In genomic region chr19:40381321-40381720, GRCh38 we compare ENCODE assay signal across 18 cellular contexts. TPM values are rescaled to one million over a fixed set of nuclear protein-coding genes. Genes with fewer than 3 reads are reported as not detected.
DNase-seq lines count a peak whose midpoint lies in the region; ATAC-seq and TF ChIP-seq lines count a peak whose summit lies in the region.
"Had no signal": no experiment of that assay in that cellular context is flagged by ENCODE, and none has a peak within 500 bp of the region (broad histone marks: within the 10 kb centered on the region; RNA-seq: fewer than 3 reads in every experiment).

No MANE protein-coding gene starts in this region.

- H3K27me3 ChIP-seq in BE2C, result no peaks in the 10 kb centered on the region
- H3K27me3 ChIP-seq: cardiac muscle cell, gastroesophageal sphincter, stomach had no signal

- H3K9me3 ChIP-seq in BE2C, result no peaks in the 10 kb centered on the region
- no peaks in the 10 kb centered on the region for H3K9me3 ChIP-seq in T-helper 17 cell (ENCODE audit: control insufficient read depth, low read length, poor library complexity, severe bottlenecking)
- H3K9me3 ChIP-seq: gastroesophageal sphincter, lower lobe of right lung, stomach had no signal

- H3K36me3 Mint-ChIP-seq in T-helper 17 cell (ENCODE audit: low read depth), result no peaks in the 10 kb centered on the region
- H3K36me3 Mint-ChIP-seq: activated naive CD8-positive, alpha-beta T cell had no signal

- peaks cover 6% of the 10 kb centered on the region for H3K27me3 Mint-ChIP-seq in T-helper 17 cell
- H3K27me3 Mint-ChIP-seq: activated naive CD8-positive, alpha-beta T cell; naive thymus-derived CD8-positive, alpha-beta T cell had no signal

- TF ChIP-seq CTCF in BE2C (IDR thresholded peaks at IDR 0.05; ENCODE audit: low read depth, low read length) (peak; percentile 38), fibroblast of villous mesenchyme (IDR thresholded peaks at IDR 0.05; ENCODE audit: insufficient read depth, low read depth, low read length) (peak; percentile 26)

- H3K4me3 ChIP-seq in BE2C (ENCODE audit: low read depth, low read length) (no peak overlapping the region), fibroblast of villous mesenchyme (ENCODE audit: low read depth, low read length) (no peak overlapping the region)
- H3K4me3 ChIP-seq: cardiac muscle cell, gastroesophageal sphincter, lower lobe of right lung, stomach had no signal

- H3K27ac Mint-ChIP-seq in T-helper 17 cell, result peak overlapping the region; percentile 56
- H3K27ac Mint-ChIP-seq: activated CD4-positive, alpha-beta T cell treated with anti-CD3 and anti-CD28 coated beads, Interleukin-2, amount 10 ng/mL, durations not matched to agents 7 days and 5 days; activated naive CD8-positive, alpha-beta T cell had no signal

- ATAC-seq in T-helper 17 cell, result no peak
- ATAC-seq: gastroesophageal sphincter; lower lobe of right lung; naive thymus-derived CD8-positive, alpha-beta T cell had no signal

- DNase-seq in BE2C (no peak), T-helper 17 cell (no peak), fibroblast of villous mesenchyme (ENCODE audit: low read depth) (no peak), NK-92 (lab: John Stamatoyannopoulos, UW; ENCODE audit: unreplicated experiment) (no peak), DMS79 (lab: John Stamatoyannopoulos, UW) (no peak), NCI-H2171 (lab: John Stamatoyannopoulos, UW) (no peak)
- DNase-seq: activated CD4-positive, alpha-beta T cell treated with anti-CD3 and anti-CD28 coated beads, Interleukin-2, amount 10 ng/mL, durations not matched to agents 7 days and 5 days; GOT3; lower lobe of right lung; naive thymus-derived CD8-positive, alpha-beta T cell; NCI-H146; stimulated activated CD4-positive, alpha-beta T cell treated with anti-CD3 and anti-CD28 coated beads, Interleukin-12 subunit alpha, Interleukin-12 subunit beta, amount 100 ng/mL, for 4 hours; stomach; T1000 had no signal

- H3K36me3 ChIP-seq in BE2C, result peaks cover 11% of the 10 kb centered on the region

- no peak overlapping the region for H3K4me3 Mint-ChIP-seq in T-helper 17 cell
- H3K4me3 Mint-ChIP-seq: activated CD4-positive, alpha-beta T cell treated with anti-CD3 and anti-CD28 coated beads, Interleukin-2, amount 10 ng/mL, durations not matched to agents 7 days and 5 days; activated naive CD8-positive, alpha-beta T cell; naive thymus-derived CD8-positive, alpha-beta T cell had no signal

- H3K4me1 ChIP-seq in BE2C, result no peaks in the 10 kb centered on the region
- H3K4me1 ChIP-seq: gastroesophageal sphincter, lower lobe of right lung, stomach had no signal

- peaks cover 4% of the 10 kb centered on the region for H3K4me1 Mint-ChIP-seq in T-helper 17 cell
- H3K4me1 Mint-ChIP-seq: activated CD4-positive, alpha-beta T cell treated with anti-CD3 and anti-CD28 coated beads, Interleukin-2, amount 10 ng/mL, durations not matched to agents 7 days and 5 days had no signal

RNA-seq across cellular contexts. Expression of gene HIPK4, which starts 8.7 kb away (rescaled TPM):
- polyA plus RNA-seq in BE2C (2012; ENCODE audit: insufficient read depth, insufficient read length, low read depth), result not detected
- total RNA-seq in T-helper 17 cell (not detected), fibroblast of villous mesenchyme (under 0.01 TPM in 2 replicates)
- total RNA-seq: activated CD4-positive, alpha-beta T cell treated with anti-CD3 and anti-CD28 coated beads, Interleukin-2, amount 10 ng/mL, durations not matched to agents 7 days and 5 days; HT1080; stomach had no signal
- polyA plus RNA-seq: naive thymus-derived CD8-positive, alpha-beta T cell had no signal

RNA-seq across cellular contexts. Expression of gene PRX, which starts 31.9 kb away (rescaled TPM):
- polyA plus RNA-seq in BE2C (2012; ENCODE audit: insufficient read depth, insufficient read length, low read depth), result 0.62 TPM
- total RNA-seq in T-helper 17 cell (1 to 10 TPM; 1.5 to 1.7 TPM), fibroblast of villous mesenchyme (0.86 and 1.9 TPM in 2 replicates)
- total RNA-seq: HT1080 had no signal

RNA-seq across cellular contexts. Expression of gene PLD3, which starts 32.8 kb away (rescaled TPM):
- polyA plus RNA-seq in BE2C (2012; ENCODE audit: insufficient read depth, insufficient read length, low read depth), result 820 TPM
- 10 to 100 TPM; 75.4 to 77.1 TPM for total RNA-seq in T-helper 17 cell
- total RNA-seq in fibroblast of villous mesenchyme, result 146 and 152 TPM in 2 replicates

RNA-seq across cellular contexts. Expression of gene C19orf47, which starts 33.1 kb away (rescaled TPM):
- 42.7 TPM for polyA plus RNA-seq in BE2C (2012; ENCODE audit: insufficient read depth, insufficient read length, low read depth)
- total RNA-seq in T-helper 17 cell (10 to 100 TPM in 1 of 2 donors, 1 to 10 TPM in 1; 9.5 to 11.9 TPM), fibroblast of villous mesenchyme (11.2 and 11.9 TPM in 2 replicates)

RNA-seq across cellular contexts. Expression of gene SERTAD1, which starts 44.5 kb away (rescaled TPM):
- polyA plus RNA-seq in BE2C (2012; ENCODE audit: insufficient read depth, insufficient read length, low read depth), result 18.5 TPM
- total RNA-seq in T-helper 17 cell, result 10 to 100 TPM; 18.1 to 19.4 TPM
- 20.0 and 22.0 TPM in 2 replicates for total RNA-seq in fibroblast of villous mesenchyme
